14 cellular contexts compared by ENCODE assay signal in genomic region chr15:101175396-101175795, GRCh38.
A peak's percentile ranks its signal among the peaks of the same experiment; 100 is the strongest.
DNase-seq lines count a peak whose midpoint lies in the region; ATAC-seq lines count a peak whose summit lies in the region.
"Had no signal": no experiment of that assay in that cellular context is flagged by ENCODE, and none has a peak within 500 bp of the region (broad histone marks: within the 10 kb centered on the region; RNA-seq: fewer than 3 reads in every experiment).

No MANE protein-coding gene starts in this region.

- ATAC-seq in stimulated activated naive B cell treated with anti-CD40 and anti-IgM and Interleukin-4, amounts not matched to agents 10 μg/mL and 1 μg/mL and 100 μg/mL, for 72 hours (replicated peaks) = no peak
- no peak for ATAC-seq in GM21737 (IDR thresholded peaks at IDR 0.05; ENCODE audit: unreplicated experiment)
- ATAC-seq: activated T-cell treated with anti-CD3 and anti-CD28 coated beads, Interleukin-2, amount 50 U/mL, for 4 hours had no signal

- no peaks in the 10 kb centered on the region for H3K9me3 Mint-ChIP-seq in activated naive CD4-positive, alpha-beta T cell treated with anti-CD3 and anti-CD28 coated beads, Interleukin-2, amount 50 U/mL, for 24 hours
- H3K9me3 Mint-ChIP-seq in stimulated activated naive B cell treated with anti-CD40 and anti-IgM and Interleukin-4, amounts not matched to agents 10 μg/mL and 1 μg/mL and 100 μg/mL, for 72 hours = no peaks in the 10 kb centered on the region
- H3K9me3 Mint-ChIP-seq: activated T-cell treated with anti-CD3 and anti-CD28 coated beads, Interleukin-2, amount 50 U/mL, for 4 hours had no signal

- peak overlapping the region; percentile 41 for H3K27ac Mint-ChIP-seq in activated naive CD4-positive, alpha-beta T cell treated with anti-CD3 and anti-CD28 coated beads, Interleukin-2, amount 50 U/mL, for 24 hours
- H3K27ac Mint-ChIP-seq in stimulated activated naive B cell treated with anti-CD40 and anti-IgM and Interleukin-4, amounts not matched to agents 10 μg/mL and 1 μg/mL and 100 μg/mL, for 72 hours = peak overlapping the region; percentile 25

- H3K4me3 Mint-ChIP-seq in activated naive CD4-positive, alpha-beta T cell treated with anti-CD3 and anti-CD28 coated beads, Interleukin-2, amount 50 U/mL, for 24 hours = no peak overlapping the region
- H3K4me3 Mint-ChIP-seq in stimulated activated naive B cell treated with anti-CD40 and anti-IgM and Interleukin-4, amounts not matched to agents 10 μg/mL and 1 μg/mL and 100 μg/mL, for 72 hours = peak overlapping the region in 1 of 2 donors; percentile 68
- H3K4me3 Mint-ChIP-seq: activated T-cell treated with anti-CD3 and anti-CD28 coated beads, Interleukin-2, amount 50 U/mL, for 4 hours had no signal

- H3K27me3 Mint-ChIP-seq in activated naive CD4-positive, alpha-beta T cell treated with anti-CD3 and anti-CD28 coated beads, Interleukin-2, amount 50 U/mL, for 24 hours = no peaks in the 10 kb centered on the region
- no peaks in the 10 kb centered on the region for H3K27me3 Mint-ChIP-seq in stimulated activated naive B cell treated with anti-CD40 and anti-IgM and Interleukin-4, amounts not matched to agents 10 μg/mL and 1 μg/mL and 100 μg/mL, for 72 hours

- peaks cover 27% of the 10 kb centered on the region for H3K4me1 Mint-ChIP-seq in activated naive CD4-positive, alpha-beta T cell treated with anti-CD3 and anti-CD28 coated beads, Interleukin-2, amount 50 U/mL, for 24 hours
- H3K4me1 Mint-ChIP-seq in stimulated activated naive B cell treated with anti-CD40 and anti-IgM and Interleukin-4, amounts not matched to agents 10 μg/mL and 1 μg/mL and 100 μg/mL, for 72 hours = peaks cover 27 to 43% of the 10 kb centered on the region in 2 donors

- peak overlapping the region; percentile 5 for H3K27ac ChIP-seq in layer of hippocampus (ENCODE audit: low read depth, low read length)

- H3K27me3 ChIP-seq in layer of hippocampus (ENCODE audit: control insufficient read depth, insufficient read depth, low read length) = no peaks in the 10 kb centered on the region
- H3K27me3 ChIP-seq: transverse colon had no signal

- DNase-seq in activated naive CD4-positive, alpha-beta T cell (lab: John Stamatoyannopoulos, UW) = no peak
- DNase-seq in SKM-1 treated with dmso at 0.1 percent for 144 hours (lab: John Stamatoyannopoulos, UW; ENCODE audit: unreplicated experiment) (peak; percentile 86), OCI-M1 (lab: John Stamatoyannopoulos, UW) (no peak)
- no peak for DNase-seq in stimulated activated naive B cell treated with anti-CD40 and anti-IgM and Interleukin-4, amounts not matched to agents 10 μg/mL and 1 μg/mL and 100 μg/mL, for 72 hours
- no peak for DNase-seq in stimulated activated CD4-positive, alpha-beta T cell treated with anti-CD3 and anti-CD28 coated beads, Interleukin-15, amount 100 ng/mL, for 24 hours
- DNase-seq: activated CD4-positive, CD25-positive, alpha-beta regulatory T cell; activated T-cell treated with anti-CD3 and anti-CD28 coated beads, Interleukin-2, amount 50 U/mL, for 4 hours; aorta; NCI-H187 treated with DMSO at 0.1 percent for 48 hours; SHP77 treated with DMSO at 0.1 percent for 48 hours; transverse colon had no signal

- peaks cover 29% of the 10 kb centered on the region for H3K36me3 Mint-ChIP-seq in activated naive CD4-positive, alpha-beta T cell treated with anti-CD3 and anti-CD28 coated beads, Interleukin-2, amount 50 U/mL, for 24 hours
- H3K36me3 Mint-ChIP-seq in stimulated activated naive B cell treated with anti-CD40 and anti-IgM and Interleukin-4, amounts not matched to agents 10 μg/mL and 1 μg/mL and 100 μg/mL, for 72 hours = peaks cover 50 to 60% of the 10 kb centered on the region in 2 donors
